ENCODE assay signal across 8 cellular contexts in genomic region chr1:1063945-1064831, GRCh38. TPM values are rescaled to one million over a fixed set of nuclear protein-coding genes. Genes with fewer than 3 reads are reported as not detected.
DNase-seq lines count a peak whose midpoint lies in the region; ATAC-seq and TF ChIP-seq lines count a peak whose summit lies in the region.

No MANE protein-coding gene starts in this region.

- H3K9me2 ChIP-seq in hepatocyte (replicated peaks; ENCODE audit: insufficient read depth): no peaks in the 10 kb centered on the region

- no peaks in the 10 kb centered on the region for H3K9me3 ChIP-seq in HUES48 (ENCODE audit: control insufficient read depth, insufficient read depth, low read length)
- H3K9me3 ChIP-seq in adipocyte (ENCODE audit: control insufficient read depth, low read length): no peaks in the 10 kb centered on the region
- H3K9me3 ChIP-seq in hepatocyte (ENCODE audit: low read depth): no peaks in the 10 kb centered on the region

- H3K36me3 ChIP-seq in HUES48 (ENCODE audit: control insufficient read depth, insufficient read depth, low read length) (no peaks in the 10 kb centered on the region), adipocyte (ENCODE audit: control insufficient read depth, insufficient read depth, low read length, severe bottlenecking) (no peaks in the 10 kb centered on the region), hepatocyte (replicated peaks; ENCODE audit: insufficient read depth, low read depth) (no peaks in the 10 kb centered on the region)

- H3K4me1 ChIP-seq in HUES48 (ENCODE audit: control insufficient read depth, insufficient read depth, low read length) (peaks cover 5% of the 10 kb centered on the region), adipocyte (ENCODE audit: control insufficient read depth, insufficient read depth, low read length) (no peaks in the 10 kb centered on the region), hepatocyte (ENCODE audit: insufficient read depth) (peaks cover 18% of the 10 kb centered on the region)

- peak; percentile 84 for TF ChIP-seq CTCF in hepatocyte (IDR thresholded peaks at IDR 0.05; ENCODE audit: poor library complexity)

- peak; percentile 44 for ATAC-seq in GM21390 (IDR thresholded peaks at IDR 0.05; ENCODE audit: unreplicated experiment)

- H3K27me3 ChIP-seq in HUES48 (ENCODE audit: control insufficient read depth, insufficient read depth, low read length) (peaks cover 59% of the 10 kb centered on the region), adipocyte (replicated peaks; ENCODE audit: control insufficient read depth, insufficient read depth, low read length) (peaks cover 29% of the 10 kb centered on the region), hepatocyte (peaks cover 20% of the 10 kb centered on the region)

- H3K4me2 ChIP-seq in hepatocyte: peak overlapping the region; percentile 71

- H3K27ac ChIP-seq in HUES48 (ENCODE audit: low read depth, low read length) (peak overlapping the region; percentile 87), hepatocyte (peak overlapping the region; percentile 68)

- WGBS in hepatocyte (ENCODE audit: low lambda C conversion rate, missing lambda C conversion rate): 22% methylated on average over 37 of the region's 50 CpGs

- DNase-seq in DMS53 (lab: John Stamatoyannopoulos, UW): peak; percentile 89
- peak; percentile 48 to 93 (median 67) for DNase-seq in T-helper 1 cell
- DNase-seq in adipocyte (ENCODE audit: low read depth): peak; percentile 60
- DNase-seq in hepatocyte (ENCODE audit: low spot score): peak; percentile 93
- DNase-seq in stimulated activated CD4-positive, alpha-beta T cell treated with anti-CD3 and anti-CD28 coated beads, Interleukin-1b, Interleukin-23, amount 100 ng/mL, for 1 hour (ENCODE audit: low read depth in 2 of 2): peak; percentile 64 to 78
- no peak for DNase-seq in NCI-H1436 (lab: John Stamatoyannopoulos, UW)

- no peak overlapping the region for H2AFZ ChIP-seq in hepatocyte

- H3K79me2 ChIP-seq in hepatocyte: no peaks in the 10 kb centered on the region

- H4K20me1 ChIP-seq in hepatocyte (ENCODE audit: insufficient read depth, poor library complexity, severe bottlenecking): no peaks in the 10 kb centered on the region

- H3K4me3 ChIP-seq in HUES48 (ENCODE audit: low read depth, low read length): 0 out of 2 replicates have a peak overlapping the region, but pooled peaks have one; percentile 10
- no peak overlapping the region for H3K4me3 ChIP-seq in adipocyte (ENCODE audit: low read length)
- no peak overlapping the region for H3K4me3 ChIP-seq in hepatocyte

- H3K9ac ChIP-seq in HUES48 (ENCODE audit: low read depth, low read length) (no peak overlapping the region), adipocyte (ENCODE audit: low read length) (no peak overlapping the region)

RNA-seq across cellular contexts. Expression of gene RNF223, which starts 9.9 kb away (rescaled TPM):
- 0.08 and 0.43 TPM in 2 replicates for total RNA-seq in hepatocyte
- 0.88 and 2.6 TPM in 2 replicates for polyA plus RNA-seq in hepatocyte

RNA-seq across cellular contexts. Expression of gene AGRN, which starts 44.3 kb away (rescaled TPM):
- 51.8 and 81.8 TPM in 2 replicates for total RNA-seq in hepatocyte
- 53.3 and 61.2 TPM in 2 replicates for polyA plus RNA-seq in hepatocyte

RNA-seq across cellular contexts. Expression of gene ISG15, which starts 50.9 kb away (rescaled TPM):
- 62.3 and 86.0 TPM in 2 replicates for total RNA-seq in hepatocyte
- polyA plus RNA-seq in hepatocyte: 88.5 and 89.6 TPM in 2 replicates

RNA-seq across cellular contexts. Expression of gene C1orf159, which starts 51.7 kb away (rescaled TPM):
- 7.1 and 9.2 TPM in 2 replicates for total RNA-seq in hepatocyte
- 21.7 and 25.1 TPM in 2 replicates for polyA plus RNA-seq in hepatocyte
